ENCODE assay signal across 10 cellular contexts in the genomic region with DNA sequence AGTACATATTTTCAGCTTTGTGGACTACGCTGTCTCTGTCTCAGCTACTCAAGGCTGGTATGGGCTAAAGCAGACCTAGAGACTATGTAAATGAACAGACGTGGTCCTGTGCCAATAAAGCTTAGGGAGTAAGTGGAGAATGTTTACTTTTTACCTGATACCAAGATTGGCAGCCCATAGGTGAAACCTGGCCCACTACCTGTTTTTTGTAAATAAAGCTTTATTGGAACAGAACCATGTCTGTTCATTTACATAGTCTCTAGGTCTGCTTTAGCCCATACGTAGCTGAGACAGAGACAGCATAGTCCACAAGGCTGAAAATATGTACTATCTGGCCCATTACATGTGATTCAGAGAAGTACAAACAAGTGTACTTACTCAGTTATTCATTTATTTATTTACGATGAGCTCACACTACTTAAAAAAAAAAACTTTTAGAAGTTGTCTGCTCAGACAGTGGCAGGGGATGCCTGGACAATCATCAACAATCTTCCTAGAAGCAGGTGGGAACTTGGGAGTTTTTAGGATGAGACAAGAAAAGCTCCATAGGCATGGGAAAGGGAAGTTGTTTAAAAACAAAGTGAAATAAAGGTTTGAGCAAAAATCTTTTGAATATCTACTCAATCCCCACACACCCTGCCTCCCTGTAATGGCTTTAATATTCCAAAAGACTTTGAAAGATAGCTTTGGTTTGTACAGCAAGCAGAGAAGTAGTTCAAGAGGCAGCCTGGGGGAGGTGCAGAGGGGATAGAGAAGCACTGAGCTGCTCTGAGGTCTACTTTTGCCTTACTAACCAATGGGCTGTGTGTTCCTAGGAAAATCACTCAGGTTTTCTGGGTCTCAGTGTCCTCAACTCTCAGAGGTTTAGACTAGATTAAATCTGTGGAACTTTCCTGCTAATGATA.
DNase-seq lines count a peak whose midpoint lies in the region; ATAC-seq, FAIRE-seq and TF ChIP-seq lines count a peak whose summit lies in the region.
"Had no signal": no experiment of that assay in that cellular context is flagged by ENCODE, and none has a peak within 500 bp of the region (broad histone marks: within the 10 kb centered on the region; RNA-seq: fewer than 3 reads in every experiment).

No MANE protein-coding gene starts in this region.

- no peak overlapping the region for H3K18ac ChIP-seq in IMR-90 (ENCODE audit: low read depth, low read length)

- no peak overlapping the region for H2AFZ ChIP-seq in IMR-90 (replicated peaks; ENCODE audit: low read length, poor library complexity)

- H3K79me1 ChIP-seq in IMR-90 (ENCODE audit: low read depth in 1 of 2, low read length in 2 of 2): no peaks in the 10 kb centered on the region

- no peak overlapping the region for H3K14ac ChIP-seq in IMR-90 (replicated peaks; ENCODE audit: low read depth, low read length)

- peaks cover 23 to 99% (median 77%) of the 10 kb centered on the region in 4 donors for H3K4me1 Mint-ChIP-seq in CD4-positive, CD25-positive, alpha-beta regulatory T cell
- H3K4me1 Mint-ChIP-seq in naive thymus-derived CD4-positive, alpha-beta T cell: peaks cover 74 to 100% (median 93%) of the 10 kb centered on the region in 7 donors

- H2AK9ac ChIP-seq in IMR-90 (replicated peaks; ENCODE audit: low read depth, low read length, poor library complexity): no peak overlapping the region

- no peak overlapping the region for H4K5ac ChIP-seq in IMR-90 (ENCODE audit: low read depth, low read length)

- no peaks in the 10 kb centered on the region for H3K9me3 ChIP-seq in CD4-positive, CD25-positive, alpha-beta regulatory T cell (ENCODE audit: control insufficient read depth in 2 of 2, low read length in 2 of 2)
- H3K9me3 ChIP-seq in IMR-90 (ENCODE audit: control insufficient read depth, insufficient read depth, low read length) (no peaks in the 10 kb centered on the region), kidney (ENCODE audit: control insufficient read depth in 1 of 2, low read length in 2 of 2) (no peaks in the 10 kb centered on the region)
- no peaks in the 10 kb centered on the region for H3K9me3 ChIP-seq in naive thymus-derived CD4-positive, alpha-beta T cell (ENCODE audit: control insufficient read depth in 2 of 3, low read length in 3 of 3)

- no peak overlapping the region for H2AK5ac ChIP-seq in IMR-90 (ENCODE audit: low read depth, low read length)

- H3K4me3 ChIP-seq in CD4-positive, CD25-positive, alpha-beta regulatory T cell (ENCODE audit: low read depth, low read length): no peak overlapping the region
- H3K4me3 ChIP-seq in IMR-90 (ENCODE audit: insufficient read depth, low read depth, low read length): no peak overlapping the region
- H3K4me3 ChIP-seq in bronchial epithelial cell (ENCODE audit: low read depth, low read length): no peak overlapping the region
- peak overlapping the region; percentile 26 for H3K4me3 ChIP-seq in naive thymus-derived CD4-positive, alpha-beta T cell (ENCODE audit: low read length)
- no peak overlapping the region for H3K4me3 ChIP-seq in kidney (ENCODE audit: low read length in 2 of 2)

- no peak for ATAC-seq in CD4-positive, CD25-positive, alpha-beta regulatory T cell (ENCODE audit: low read depth in 2 of 2)
- ATAC-seq in IMR-90 (ENCODE audit: low read depth) (peak; percentile 61), GM18520 (IDR thresholded peaks at IDR 0.05; ENCODE audit: unreplicated experiment) (no peak), HG03280 (IDR thresholded peaks at IDR 0.05; ENCODE audit: unreplicated experiment) (no peak)
- ATAC-seq in naive thymus-derived CD4-positive, alpha-beta T cell: no peak

- peaks cover 42% of the 10 kb centered on the region for H3K4me1 ChIP-seq in CD4-positive, CD25-positive, alpha-beta regulatory T cell (ENCODE audit: control insufficient read depth, insufficient read depth, low read length, poor library complexity, severe bottlenecking)
- H3K4me1 ChIP-seq in IMR-90 (ENCODE audit: control insufficient read depth, insufficient read depth, low read length): peaks cover 9% of the 10 kb centered on the region
- H3K4me1 ChIP-seq in naive thymus-derived CD4-positive, alpha-beta T cell (ENCODE audit: control insufficient read depth in 2 of 2, insufficient read depth in 2 of 2, low read length in 2 of 2): peaks cover 26 to 93% of the 10 kb centered on the region in 2 donors
- peaks cover 3 to 22% of the 10 kb centered on the region in 2 donors for H3K4me1 ChIP-seq in kidney (ENCODE audit: control insufficient read depth in 1 of 2, insufficient read depth in 1 of 2, low read depth in 1 of 2, low read length in 2 of 2)

- POLR2A ChIA-PET in IMR-90 (lab: Charles Lee; ENCODE audit: unreplicated experiment): no interaction called here
- POLR2A ChIA-PET in naive thymus-derived CD4-positive, alpha-beta T cell (lab: Charles Lee): interaction anchor here (1.0 to 14.4 kb wide), 5 partner anchors 7 to 26 kb away, joined by 5 to 189 read pairs (median 21); no protein-coding TSS in a partner anchor

- H3K9ac ChIP-seq in IMR-90 (ENCODE audit: low read depth, low read length) (no peak overlapping the region), kidney (ENCODE audit: low read length in 2 of 2) (peak overlapping the region in 1 of 2 donors; percentile 12)

- DNase-seq in CD4-positive, CD25-positive, alpha-beta regulatory T cell: no peak
- DNase-seq in IMR-90: peak; percentile 52
- DNase-seq in bronchial epithelial cell (ENCODE audit: low read depth): peak; percentile 93
- DNase-seq in naive thymus-derived CD4-positive, alpha-beta T cell: no peak
- no peak for DNase-seq in kidney
- no peak for DNase-seq in NCI-H446 treated with DMSO at 0.1 percent for 48 hours (lab: John Stamatoyannopoulos, UW)
- DNase-seq: DMS79; effector CD8-positive, alpha-beta T cell had no signal

- no peaks in the 10 kb centered on the region for H4K20me1 ChIP-seq in IMR-90 (ENCODE audit: insufficient read depth, low read length)

- no peak overlapping the region for H2BK120ac ChIP-seq in IMR-90 (ENCODE audit: low read depth, low read length)

- no peak overlapping the region for H2BK20ac ChIP-seq in IMR-90 (ENCODE audit: low read depth, low read length)

- H3K4me2 ChIP-seq in IMR-90 (ENCODE audit: low read depth, low read length): no peak overlapping the region

- H3K9me3 Mint-ChIP-seq in CD4-positive, CD25-positive, alpha-beta regulatory T cell: no peaks in the 10 kb centered on the region
- peaks cover 0 to 2% (median 0%) of the 10 kb centered on the region in 11 donors for H3K9me3 Mint-ChIP-seq in naive thymus-derived CD4-positive, alpha-beta T cell

- H2BK5ac ChIP-seq in IMR-90 (ENCODE audit: low read depth, low read length, poor library complexity, severe bottlenecking): no peak overlapping the region

- H3K4ac ChIP-seq in IMR-90 (ENCODE audit: low read depth, low read length): no peak overlapping the region

- peaks cover 19% of the 10 kb centered on the region for H3K36me3 ChIP-seq in CD4-positive, CD25-positive, alpha-beta regulatory T cell (ENCODE audit: control insufficient read depth, insufficient read depth, low read length)
- H3K36me3 ChIP-seq in IMR-90 (ENCODE audit: control insufficient read depth, insufficient read depth, low read length) (no peaks in the 10 kb centered on the region), bronchial epithelial cell (ENCODE audit: control insufficient read depth, insufficient read depth, low read length) (peaks cover 2% of the 10 kb centered on the region), kidney (ENCODE audit: control insufficient read depth in 1 of 2, insufficient read depth in 2 of 2, low read length in 2 of 2) (no peaks in the 10 kb centered on the region)
- peaks cover 0 to 16% (median 0%) of the 10 kb centered on the region in 3 experiments for H3K36me3 ChIP-seq in naive thymus-derived CD4-positive, alpha-beta T cell (ENCODE audit: control insufficient read depth in 2 of 3, insufficient read depth in 3 of 3, low read length in 3 of 3)

- H3K9me1 ChIP-seq in IMR-90 (ENCODE audit: insufficient read depth, low read length): peaks cover 12% of the 10 kb centered on the region; the same call in 1 of the 2 replicates

- no peak overlapping the region for H3K23ac ChIP-seq in IMR-90 (ENCODE audit: low read depth, low read length)

- H3K36me3 Mint-ChIP-seq in CD4-positive, CD25-positive, alpha-beta regulatory T cell: peaks cover 31% of the 10 kb centered on the region
- H3K36me3 Mint-ChIP-seq in naive thymus-derived CD4-positive, alpha-beta T cell: peaks cover 3 to 27% (median 14%) of the 10 kb centered on the region in 5 donors

- no peak for TF ChIP-seq RAD21 in IMR-90 (IDR thresholded peaks at IDR 0.05; ENCODE audit: low read length)

- dilution Hi-C loops in IMR-90 (cut with HindIII; ENCODE audit: low sequenced_read_pairs, unreplicated experiment): no loop called here

- H3K27me3 Mint-ChIP-seq in CD4-positive, CD25-positive, alpha-beta regulatory T cell: no peaks in the 10 kb centered on the region
- H3K27me3 Mint-ChIP-seq in naive thymus-derived CD4-positive, alpha-beta T cell: peaks cover 0 to 3% (median 0%) of the 10 kb centered on the region in 5 donors

- FAIRE-seq in bronchial epithelial cell (lab: Jason Lieb, UNC): no peak
- no peak for FAIRE-seq in kidney (lab: Jason Lieb, UNC)

- WGBS in IMR-90 (ENCODE audit: extremely low coverage in 2 of 2, insufficient read length in 1 of 2), 2 experiments: no CpG with 5 or more reads among the region's 4 CpGs

- BruUV-seq in IMR-90 (replicated peaks; lab: Mats Ljungman, UMichigan): no TSS peak

- no peak for TF ChIP-seq CTCF in IMR-90 (conservative IDR thresholded peaks at IDR 0.05; ENCODE audit: low read depth, low read length)
- TF ChIP-seq CTCF in bronchial epithelial cell (IDR thresholded peaks at IDR 0.05; ENCODE audit: insufficient read depth, low read length, severe bottlenecking): no peak
- TF ChIP-seq CTCF in kidney (IDR thresholded peaks at IDR 0.05; ENCODE audit: borderline replicate concordance, extremely low read depth, insufficient read depth): no peak

- CTCF ChIA-PET in IMR-90 (lab: Yijun Ruan, JAX): interaction anchor here (0.5 to 1.7 kb wide), 6 partner anchors 8 to 1969 kb away, joined by 3 to 6 read pairs (median 4); no protein-coding TSS in a partner anchor
- CTCF ChIA-PET in naive thymus-derived CD4-positive, alpha-beta T cell (lab: Charles Lee): interaction anchor here (0.6 to 16.7 kb wide), 7 partner anchors 7 to 47 kb away, joined by 3 to 283 read pairs (median 4); no protein-coding TSS in a partner anchor

- no peak overlapping the region for H3K56ac ChIP-seq in IMR-90 (ENCODE audit: extremely low read depth, insufficient read depth, low read length)

- H4K91ac ChIP-seq in IMR-90 (ENCODE audit: insufficient read depth, low read depth, low read length): no peak overlapping the region

- no peak overlapping the region for H3K27ac ChIP-seq in CD4-positive, CD25-positive, alpha-beta regulatory T cell (ENCODE audit: insufficient read depth, low read length, poor library complexity, severe bottlenecking)
- H3K27ac ChIP-seq in IMR-90 (ENCODE audit: insufficient read depth, low read length) (no peak overlapping the region), kidney (ENCODE audit: low read depth in 2 of 2, low read length in 2 of 2) (peak overlapping the region in 1 of 2 donors; percentile 58)
- peak overlapping the region; percentile 94 for H3K27ac ChIP-seq in naive thymus-derived CD4-positive, alpha-beta T cell (ENCODE audit: low read depth, low read length)

- H3K27ac Mint-ChIP-seq in CD4-positive, CD25-positive, alpha-beta regulatory T cell: peak overlapping the region; percentile 65 to 81 (median 70)
- H3K27ac Mint-ChIP-seq in naive thymus-derived CD4-positive, alpha-beta T cell: peak overlapping the region; percentile 50 to 100 (median 97)

- in situ Hi-C loops in IMR-90 (cut with MboI; ENCODE audit: low sequenced_read_pairs): no loop called here

- peak overlapping the region in 3 of 4 donors; percentile 36 to 73 (median 59) for H3K4me3 Mint-ChIP-seq in CD4-positive, CD25-positive, alpha-beta regulatory T cell
- peak overlapping the region; percentile 46 to 97 (median 88) for H3K4me3 Mint-ChIP-seq in naive thymus-derived CD4-positive, alpha-beta T cell

- no peak for TF ChIP-seq POLR2A in IMR-90 (IDR thresholded peaks at IDR 0.05; ENCODE audit: low read depth, low read length)

- no peak overlapping the region for H4K8ac ChIP-seq in IMR-90 (ENCODE audit: low read depth in 2 of 2, low read length in 2 of 2)

- intact Hi-C loops in IMR-90 (cut with micrococcal nuclease): no loop called here
- intact Hi-C loops in naive thymus-derived CD4-positive, alpha-beta T cell (cut with micrococcal nuclease): no loop called here
- intact Hi-C loops in kidney (cut with DNase I): no loop called here

- no peaks in the 10 kb centered on the region for H3K27me3 ChIP-seq in CD4-positive, CD25-positive, alpha-beta regulatory T cell (ENCODE audit: control insufficient read depth, insufficient read depth, low read length)
- H3K27me3 ChIP-seq in IMR-90 (ENCODE audit: control insufficient read depth, insufficient read depth, low read length): peaks cover 19% of the 10 kb centered on the region
- H3K27me3 ChIP-seq in bronchial epithelial cell (ENCODE audit: control insufficient read depth, insufficient read depth, low read length): no peaks in the 10 kb centered on the region
- no peaks in the 10 kb centered on the region for H3K27me3 ChIP-seq in naive thymus-derived CD4-positive, alpha-beta T cell (ENCODE audit: control insufficient read depth in 2 of 2, insufficient read depth in 2 of 2, low read length in 2 of 2)

- no peak overlapping the region for H2BK15ac ChIP-seq in IMR-90 (ENCODE audit: low read depth, low read length)

Comparison
In these comparisons a context has a peak if more than half of its experiments do, and no peak if none do; other contexts are left out.
1. DNase-seq: peak in IMR-90 (single experiment) and bronchial epithelial cell (single experiment); none in CD4-positive, CD25-positive, alpha-beta regulatory T cell (0 of 3), naive thymus-derived CD4-positive, alpha-beta T cell (0 of 9), kidney (single experiment) and NCI-H446 treated with DMSO at 0.1 percent for 48 hours (single experiment).